ENCODE assay signal across 8 cellular contexts in the genomic region with DNA sequence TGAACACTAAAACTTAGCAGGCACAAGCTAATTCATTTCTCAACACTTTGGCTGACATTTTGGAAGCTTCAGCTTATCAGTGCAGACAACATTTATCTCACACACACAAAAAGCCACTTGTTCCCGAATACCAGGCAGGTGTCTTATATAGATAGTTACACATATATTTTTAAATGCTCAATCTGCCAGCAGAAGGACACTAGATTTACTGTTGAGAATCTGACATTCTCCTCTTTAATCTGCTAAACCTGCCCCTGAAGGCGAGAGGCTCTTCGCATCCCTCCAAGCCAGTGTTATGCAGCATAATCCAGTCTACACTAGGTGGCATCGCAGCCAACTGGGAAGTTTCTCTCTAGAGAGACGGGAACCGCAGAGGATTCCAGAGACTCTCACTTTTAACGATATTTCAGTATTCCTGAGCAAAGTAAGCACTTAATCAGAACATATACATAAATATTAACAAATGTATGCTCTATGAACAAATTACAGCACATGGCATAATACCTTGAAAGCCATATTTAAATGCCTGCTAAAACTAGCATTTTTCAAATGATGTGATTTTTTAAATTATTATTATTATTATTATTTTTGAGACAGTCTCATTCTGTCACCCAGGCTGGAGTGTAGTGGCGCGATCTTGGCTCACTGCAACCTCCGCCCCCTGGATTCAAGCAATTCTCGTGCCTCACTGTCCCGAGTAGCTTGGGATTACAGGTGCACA.
DNase-seq lines count a peak whose midpoint lies in the region; ATAC-seq and TF ChIP-seq lines count a peak whose summit lies in the region.

No MANE protein-coding gene starts in this region.

- peak; percentile 35 to 46 for DNase-seq in SHP77 (lab: John Stamatoyannopoulos, UW)
- DNase-seq in SHP77 treated with DMSO at 0.1 percent for 48 hours (lab: John Stamatoyannopoulos, UW), result no peak
- DNase-seq in NCI-H524 treated with DMSO at 0.1 percent for 48 hours (lab: John Stamatoyannopoulos, UW), result peak; percentile 9
- DNase-seq in choroid plexus epithelial cell (ENCODE audit: low read depth), result peak; percentile 80
- DNase-seq in lung microvascular endothelial cell (ENCODE audit: low read depth in 2 of 2), result peak; percentile 74 to 78
- no peak for DNase-seq in stimulated activated CD4-positive, alpha-beta T cell treated with anti-CD3 and anti-CD28 coated beads, Interleukin-2, amount 100 ng/mL, for 24 hours

- peak; percentile 91 for TF ChIP-seq CTCF in choroid plexus epithelial cell (conservative IDR thresholded peaks at IDR 0.05; ENCODE audit: low read depth, low read length)

- H3K4me3 ChIP-seq in choroid plexus epithelial cell (ENCODE audit: low read depth, low read length), result no peak overlapping the region

- ATAC-seq in GM21786 (IDR thresholded peaks at IDR 0.05; ENCODE audit: unreplicated experiment) (no peak), HG03521 (IDR thresholded peaks at IDR 0.05; ENCODE audit: unreplicated experiment) (no peak)

Comparison
In these comparisons a context has a peak if more than half of its experiments do, and no peak if none do; other contexts are left out.
1. DNase-seq: peak in SHP77 (2 of 2), NCI-H524 treated with DMSO at 0.1 percent for 48 hours (single experiment), choroid plexus epithelial cell (single experiment) and lung microvascular endothelial cell (2 of 2); none in SHP77 treated with DMSO at 0.1 percent for 48 hours (single experiment) and stimulated activated CD4-positive, alpha-beta T cell treated with anti-CD3 and anti-CD28 coated beads, Interleukin-2, amount 100 ng/mL, for 24 hours (0 of 2).